ENCODE assay signal across 20 cellular contexts in genomic region chr7:38241071-38241470, GRCh38.
"Had no signal": no experiment of that assay in that cellular context is flagged by ENCODE, and none has a peak within 500 bp of the region (broad histone marks: within the 10 kb centered on the region; RNA-seq: fewer than 3 reads in every experiment).

No MANE protein-coding gene starts in this region.

- H3K27me3 ChIP-seq: esophagus muscularis mucosa, heart right ventricle, left lung, spleen, testis, transverse colon had no signal

- H3K36me3 ChIP-seq: esophagus muscularis mucosa, heart right ventricle, left lung, lower lobe of right lung, spleen, transverse colon, WERI-Rb-1 had no signal

- H3K27ac Mint-ChIP-seq: activated naive CD4-positive, alpha-beta T cell treated with anti-CD3 and anti-CD28 coated beads, Interleukin-2, amount 10 ng/mL, durations not matched to agents 7 days and 5 days; dendritic cell treated with granulocyte-macrophage colony-stimulating factor and Interleukin-4, amounts not matched to agents 40 ng/mL and 50 ng/mL, for 4 days had no signal

- H3K27me3 Mint-ChIP-seq: dendritic cell treated with granulocyte-macrophage colony-stimulating factor and Interleukin-4, amounts not matched to agents 40 ng/mL and 50 ng/mL, for 4 days; naive thymus-derived CD8-positive, alpha-beta T cell had no signal

- H3K4me3 ChIP-seq: esophagus muscularis mucosa, heart right ventricle, left lung, lower lobe of right lung, spleen, testis, transverse colon had no signal

- ATAC-seq: activated CD4-positive, CD25-positive, alpha-beta regulatory T cell treated with anti-CD3 and anti-CD28 coated beads, Interleukin-2, amount 50 U/mL, for 24 hours; heart right ventricle; left lung; lower lobe of right lung; naive thymus-derived CD8-positive, alpha-beta T cell; right cardiac atrium had no signal

- H3K4me3 Mint-ChIP-seq: activated naive CD4-positive, alpha-beta T cell treated with anti-CD3 and anti-CD28 coated beads, Interleukin-2, amount 10 ng/mL, durations not matched to agents 7 days and 5 days; dendritic cell treated with granulocyte-macrophage colony-stimulating factor and Interleukin-4, amounts not matched to agents 40 ng/mL and 50 ng/mL, for 4 days had no signal

- H3K27ac ChIP-seq: esophagus muscularis mucosa, left lung, lower lobe of right lung, testis, transverse colon, WERI-Rb-1 had no signal

- H3K4me1 ChIP-seq: esophagus muscularis mucosa, lower lobe of right lung, testis, transverse colon had no signal

- DNase-seq: activated CD4-positive, alpha-beta T cell treated with anti-CD3 and anti-CD28 coated beads for 48 hours; activated CD4-positive, alpha-beta T cell treated with anti-CD3 and anti-CD28 coated beads, Interleukin-2, amount 50 U/mL, for 48 hours; activated naive CD4-positive, alpha-beta T cell treated with anti-CD3 and anti-CD28 coated beads, Interleukin-2, amount 10 ng/mL, durations not matched to agents 7 days and 5 days; amygdala; foreskin melanocyte; heart right ventricle; kidney glomerular epithelial cell; left lung; lower lobe of right lung; mesenchymal stem cell; naive thymus-derived CD8-positive, alpha-beta T cell; right cardiac atrium; spleen; stimulated activated naive CD4-positive, alpha-beta T cell treated with Interleukin-2 at 50 U/mL for 16 hours; testis; transverse colon; WERI-Rb-1 had no signal

- H3K36me3 Mint-ChIP-seq: activated naive CD4-positive, alpha-beta T cell treated with anti-CD3 and anti-CD28 coated beads, Interleukin-2, amount 10 ng/mL, durations not matched to agents 7 days and 5 days had no signal

- H3K9me3 Mint-ChIP-seq: activated naive CD4-positive, alpha-beta T cell treated with anti-CD3 and anti-CD28 coated beads, Interleukin-2, amount 10 ng/mL, durations not matched to agents 7 days and 5 days; dendritic cell treated with granulocyte-macrophage colony-stimulating factor and Interleukin-4, amounts not matched to agents 40 ng/mL and 50 ng/mL, for 4 days; naive thymus-derived CD8-positive, alpha-beta T cell had no signal

- H3K9me3 ChIP-seq: esophagus muscularis mucosa, heart right ventricle, left lung, lower lobe of right lung, spleen, testis, transverse colon had no signal
